In genomic region chr10:17643755-17644484, GRCh38 we compare ENCODE assay signal across 8 cellular contexts. TPM values are rescaled to one million over a fixed set of nuclear protein-coding genes. Genes with fewer than 3 reads are reported as not detected.
DNase-seq lines count a peak whose midpoint lies in the region; ATAC-seq lines count a peak whose summit lies in the region.

Gene STAM, plus strand, starts transcription at chr10:17644151. Its CDS starts 189 bp downstream, at chr10:17644340.

- H3K27ac Mint-ChIP-seq in activated T-helper 1 cell treated with anti-CD3 and anti-CD28 coated beads, Interleukin-12 subunit alpha, Interleukin-12 subunit beta, Interleukin-2, Interleukin-4 antibody, amounts not matched to agents 30 ng/mL and 10 ng/mL and 1 ng/mL, durations not matched to agents 14 hours and 24 hours and 36 hours = peak within 1 kb of the TSS; percentile 100
- peak within 1 kb of the TSS; percentile 100 for H3K27ac Mint-ChIP-seq in naive B cell
- peak within 1 kb of the TSS; percentile 100 for H3K27ac Mint-ChIP-seq in stimulated activated memory B cell treated with anti-CD40 and anti-IgM and Interleukin-4, amounts not matched to agents 10 μg/mL and 1 μg/mL and 100 μg/mL, for 72 hours

- H3K4me1 Mint-ChIP-seq in activated T-helper 1 cell treated with anti-CD3 and anti-CD28 coated beads, Interleukin-12 subunit alpha, Interleukin-12 subunit beta, Interleukin-2, Interleukin-4 antibody, amounts not matched to agents 30 ng/mL and 10 ng/mL and 1 ng/mL, durations not matched to agents 14 hours and 24 hours and 36 hours (ENCODE audit: low read depth) = peaks cover 55% of the 10 kb centered on the region
- peaks cover 42 to 62% (median 44%) of the 10 kb centered on the region in 3 donors for H3K4me1 Mint-ChIP-seq in naive B cell
- peaks cover 43% of the 10 kb centered on the region for H3K4me1 Mint-ChIP-seq in stimulated activated memory B cell treated with anti-CD40 and anti-IgM and Interleukin-4, amounts not matched to agents 10 μg/mL and 1 μg/mL and 100 μg/mL, for 72 hours

- DNase-seq in EH (ENCODE audit: low read depth) (peak; percentile 95), GOT3 (lab: John Stamatoyannopoulos, UW) (peak; percentile 90), LHCN-M2 (ENCODE audit: low read depth) (peak; percentile 92), RPMI7951 (ENCODE audit: low read depth) (peak; percentile 94), fibroblast of gingiva (ENCODE audit: low read depth) (peak; percentile 93), naive B cell (peak; percentile 93)
- DNase-seq in activated T-helper 1 cell treated with anti-CD3 and anti-CD28 coated beads, Interleukin-12 subunit alpha, Interleukin-12 subunit beta, Interleukin-2, Interleukin-4 antibody, amounts not matched to agents 30 ng/mL and 10 ng/mL and 1 ng/mL, durations not matched to agents 14 hours and 24 hours and 36 hours (ENCODE audit: low spot score) = peak; percentile 87

- intact Hi-C loops in activated T-helper 1 cell treated with anti-CD3 and anti-CD28 coated beads, Interleukin-12 subunit alpha, Interleukin-12 subunit beta, Interleukin-2, Interleukin-4 antibody, amounts not matched to agents 30 ng/mL and 10 ng/mL and 1 ng/mL, durations not matched to agents 14 hours and 24 hours and 36 hours (cut with micrococcal nuclease) = loop anchor here (1.0 to 10.0 kb wide), 9 partner anchors 25 to 1207 kb away; partner anchors contain the start of genes HACD1, NSUN6, PTER and RSU1

- H3K4me3 Mint-ChIP-seq in activated T-helper 1 cell treated with anti-CD3 and anti-CD28 coated beads, Interleukin-12 subunit alpha, Interleukin-12 subunit beta, Interleukin-2, Interleukin-4 antibody, amounts not matched to agents 30 ng/mL and 10 ng/mL and 1 ng/mL, durations not matched to agents 14 hours and 24 hours and 36 hours = peak within 1 kb of the TSS; percentile 99
- peak within 1 kb of the TSS; percentile 92 to 99 (median 98) for H3K4me3 Mint-ChIP-seq in naive B cell
- peak within 1 kb of the TSS; percentile 96 for H3K4me3 Mint-ChIP-seq in stimulated activated memory B cell treated with anti-CD40 and anti-IgM and Interleukin-4, amounts not matched to agents 10 μg/mL and 1 μg/mL and 100 μg/mL, for 72 hours

- peaks cover 20% of the 10 kb centered on the region for H3K36me3 Mint-ChIP-seq in activated T-helper 1 cell treated with anti-CD3 and anti-CD28 coated beads, Interleukin-12 subunit alpha, Interleukin-12 subunit beta, Interleukin-2, Interleukin-4 antibody, amounts not matched to agents 30 ng/mL and 10 ng/mL and 1 ng/mL, durations not matched to agents 14 hours and 24 hours and 36 hours (ENCODE audit: low read depth)
- H3K36me3 Mint-ChIP-seq in naive B cell = peaks cover 0 to 16% of the 10 kb centered on the region in 2 donors
- H3K36me3 Mint-ChIP-seq in stimulated activated memory B cell treated with anti-CD40 and anti-IgM and Interleukin-4, amounts not matched to agents 10 μg/mL and 1 μg/mL and 100 μg/mL, for 72 hours = peaks cover 33% of the 10 kb centered on the region

- no peaks in the 10 kb centered on the region for H3K27me3 Mint-ChIP-seq in activated T-helper 1 cell treated with anti-CD3 and anti-CD28 coated beads, Interleukin-12 subunit alpha, Interleukin-12 subunit beta, Interleukin-2, Interleukin-4 antibody, amounts not matched to agents 30 ng/mL and 10 ng/mL and 1 ng/mL, durations not matched to agents 14 hours and 24 hours and 36 hours (ENCODE audit: insufficient read depth)
- H3K27me3 Mint-ChIP-seq in naive B cell = no peaks in the 10 kb centered on the region
- no peaks in the 10 kb centered on the region for H3K27me3 Mint-ChIP-seq in stimulated activated memory B cell treated with anti-CD40 and anti-IgM and Interleukin-4, amounts not matched to agents 10 μg/mL and 1 μg/mL and 100 μg/mL, for 72 hours

- ATAC-seq in naive B cell (ENCODE audit: low read depth in 2 of 2) = peak; percentile 92 to 95
- ATAC-seq in stimulated activated memory B cell treated with anti-CD40 and anti-IgM and Interleukin-4, amounts not matched to agents 10 μg/mL and 1 μg/mL and 100 μg/mL, for 72 hours = peak; percentile 94

- peaks cover 8% of the 10 kb centered on the region for H3K9me3 Mint-ChIP-seq in activated T-helper 1 cell treated with anti-CD3 and anti-CD28 coated beads, Interleukin-12 subunit alpha, Interleukin-12 subunit beta, Interleukin-2, Interleukin-4 antibody, amounts not matched to agents 30 ng/mL and 10 ng/mL and 1 ng/mL, durations not matched to agents 14 hours and 24 hours and 36 hours
- H3K9me3 Mint-ChIP-seq in naive B cell = peaks cover 0 to 1% (median 0%) of the 10 kb centered on the region in 7 donors
- no peaks in the 10 kb centered on the region for H3K9me3 Mint-ChIP-seq in stimulated activated memory B cell treated with anti-CD40 and anti-IgM and Interleukin-4, amounts not matched to agents 10 μg/mL and 1 μg/mL and 100 μg/mL, for 72 hours

RNA-seq across cellular contexts. Expression of gene STAM, which starts in this region (rescaled TPM):
- 41.1 and 51.7 TPM in 2 replicates for total RNA-seq in LHCN-M2 (2014; rRNA removed)
- polyA plus RNA-seq in LHCN-M2 (2012) = 20.8 TPM
- 37.1 and 48.5 TPM in 2 replicates for total RNA-seq in RPMI7951 (2014; rRNA removed; shearing (Covaris generic))
- total RNA-seq in activated T-helper 1 cell treated with anti-CD3 and anti-CD28 coated beads, Interleukin-12 subunit alpha, Interleukin-12 subunit beta, Interleukin-2, Interleukin-4 antibody, amounts not matched to agents 30 ng/mL and 10 ng/mL and 1 ng/mL, durations not matched to agents 14 hours and 24 hours and 36 hours = 23.3 and 26.8 TPM in 2 replicates
- 10 to 100 TPM in 1 of 6 donors, 1 to 10 TPM in 5; 4.4 to 12.5 (median 7.9) TPM for polyA plus RNA-seq in naive B cell (ENCODE audit: low read depth in 6 of 6)

Comparison
In these comparisons a context has a peak if more than half of its experiments do, and no peak if none do; other contexts are left out.
1. Peak in every context shown above with its lines: DNase-seq and ATAC-seq.